ENCODE assay signal across 8 cellular contexts in genomic region chr17:64129515-64129764, GRCh38. TPM values are rescaled to one million over a fixed set of nuclear protein-coding genes. Genes with fewer than 3 reads are reported as not detected.
DNase-seq lines count a peak whose midpoint lies in the region; ATAC-seq, FAIRE-seq and TF ChIP-seq lines count a peak whose summit lies in the region.

No MANE protein-coding gene starts in this region.

- peaks cover 23 to 48% (median 36%) of the 10 kb centered on the region in 10 experiments for H3K4me1 ChIP-seq in BLaER1 treated with 17β-estradiol and CSF1 and Interleukin-3, amounts not matched to agents 10 nM and 100 nM
- H3K4me1 ChIP-seq in K562 (replicated peaks in 1 of 2; ENCODE audit: control insufficient read depth in 2 of 2, insufficient read depth in 2 of 2, low read length in 2 of 2) (peaks cover 16 to 19% of the 10 kb centered on the region in 2 experiments; a peak in 4 of 5 replicates), mesodermal cell (ENCODE audit: control insufficient read depth, insufficient read depth, low read length, poor library complexity, severe bottlenecking) (no peaks in the 10 kb centered on the region)

- H3K9ac ChIP-seq in BLaER1 treated with 17β-estradiol and CSF1 and Interleukin-3, amounts not matched to agents 10 nM and 100 nM: peak overlapping the region; percentile 81 to 94 (median 89)
- peak overlapping the region; percentile 84 to 95 for H3K9ac ChIP-seq in K562 (ENCODE audit: insufficient read depth in 1 of 2, low read depth in 2 of 2, low read length in 2 of 2)

- in situ Hi-C loops in K562 (cut with MboI): no loop called here

- H3K79me2 ChIP-seq in K562 (ENCODE audit: control insufficient read depth, insufficient read depth, low read length): peaks cover 37% of the 10 kb centered on the region

- ATAC-seq in HG03045 (IDR thresholded peaks at IDR 0.05; ENCODE audit: unreplicated experiment) (peak; percentile 11), K562 (no peak), GM19467 (IDR thresholded peaks at IDR 0.05; ENCODE audit: unreplicated experiment) (no peak)

- BruUV-seq in K562 (replicated peaks; lab: Mats Ljungman, UMichigan): no TSS peak

- no peak for FAIRE-seq in K562 (lab: Jason Lieb, UNC)

- H3K36me3 ChIP-seq in BLaER1 treated with 17β-estradiol and CSF1 and Interleukin-3, amounts not matched to agents 10 nM and 100 nM: peaks cover 0 to 2% (median 0%) of the 10 kb centered on the region in 11 experiments; a peak in 1 of 22 replicates
- H3K36me3 ChIP-seq in K562 (ENCODE audit: control insufficient read depth, insufficient read depth, low read length) (no peaks in the 10 kb centered on the region), mesodermal cell (ENCODE audit: control insufficient read depth, insufficient read depth, low read length) (no peaks in the 10 kb centered on the region)

- peaks cover 8 to 46% (median 33%) of the 10 kb centered on the region in 11 experiments; a peak in 17 of 22 replicates for H4K20me1 ChIP-seq in BLaER1 treated with 17β-estradiol and CSF1 and Interleukin-3, amounts not matched to agents 10 nM and 100 nM
- no peaks in the 10 kb centered on the region for H4K20me1 ChIP-seq in K562 (replicated peaks; ENCODE audit: control insufficient read depth, insufficient read depth, low read length)

- POLR2A ChIA-PET in K562 (lab: Yijun Ruan, JAX): interaction anchor here (0.7 to 2.3 kb wide), 12 partner anchors 9 to 151 kb away, joined by 3 to 13 read pairs (median 4); no protein-coding TSS in a partner anchor

- peak overlapping the region; percentile 79 to 91 (median 87) for H3K4me3 ChIP-seq in BLaER1 treated with 17β-estradiol and CSF1 and Interleukin-3, amounts not matched to agents 10 nM and 100 nM
- peak overlapping the region; percentile 84 for H3K4me3 ChIP-seq in K562
- H3K4me3 ChIP-seq in mesodermal cell (ENCODE audit: extremely low read depth, insufficient read depth, low read length, poor library complexity, severe bottlenecking): peak overlapping the region; percentile 67

- TF ChIP-seq RAD21 in K562 (CRISPR knock-in tag; conservative IDR thresholded peaks at IDR 0.05 in 1 of 2, IDR thresholded peaks at IDR 0.05 in 1 of 2): no peak

- no peak for TF ChIP-seq POLR2A in K562 (conservative IDR thresholded peaks at IDR 0.05)

- peak overlapping the region; percentile 86 to 100 (median 97) for H3K4me2 ChIP-seq in BLaER1 treated with 17β-estradiol and CSF1 and Interleukin-3, amounts not matched to agents 10 nM and 100 nM
- peak overlapping the region; percentile 93 for H3K4me2 ChIP-seq in K562 (ENCODE audit: insufficient read depth, low read length)

- WGBS in K562 (ENCODE audit: insufficient coverage, low coverage, missing lambda C conversion rate): under 1% methylated on average over 17 of the region's 31 CpGs
- 0% methylated on average over 27 of the region's 31 CpGs for WGBS in mesodermal cell (ENCODE audit: insufficient coverage in 2 of 2), 2 experiments

- TF ChIP-seq CTCF in K562 (IDR thresholded peaks at IDR 0.05 in 2 of 3, conservative IDR thresholded peaks at IDR 0.05 in 1 of 3; ENCODE audit: insufficient read depth in 2 of 3, low read depth in 1 of 3, low read length in 3 of 3): no peak

- intact Hi-C loops in K562 (cut with micrococcal nuclease): no loop called here

- H3K27ac ChIP-seq in BLaER1 treated with 17β-estradiol and CSF1 and Interleukin-3, amounts not matched to agents 10 nM and 100 nM: peak overlapping the region; percentile 70 to 89 (median 78)
- H3K27ac ChIP-seq in K562 (ENCODE audit: extremely low read depth, low read depth, low read length) (peak overlapping the region; percentile 84), mesodermal cell (ENCODE audit: low read depth, low read length, severe bottlenecking) (peak overlapping the region; percentile 67)

- H3K27me3 ChIP-seq in BLaER1 treated with 17β-estradiol and CSF1 and Interleukin-3, amounts not matched to agents 10 nM and 100 nM: peaks cover 9 to 35% (median 26%) of the 10 kb centered on the region in 11 experiments; a peak in 21 of 22 replicates
- H3K27me3 ChIP-seq in K562 (ENCODE audit: control insufficient read depth in 2 of 2, insufficient read depth in 2 of 2, low read length in 2 of 2): no peaks in the 10 kb centered on the region

- CTCF ChIA-PET in K562 (lab: Yijun Ruan, JAX; ENCODE audit: low intra/inter-chr PET ratio): no interaction called here

- H3K9me1 ChIP-seq in K562 (ENCODE audit: control insufficient read depth, insufficient read depth, low read length): peaks cover 3% of the 10 kb centered on the region

- peak overlapping the region; percentile 73 for H2AFZ ChIP-seq in K562 (ENCODE audit: low read depth, low read length)

- peaks cover 0 to under 1% (median 0%) of the 10 kb centered on the region in 11 experiments; a peak in 2 of 22 replicates for H3K9me3 ChIP-seq in BLaER1 treated with 17β-estradiol and CSF1 and Interleukin-3, amounts not matched to agents 10 nM and 100 nM (replicated peaks in 1 of 11)
- no peaks in the 10 kb centered on the region for H3K9me3 ChIP-seq in K562 (replicated peaks; ENCODE audit: control insufficient read depth, insufficient read depth, low read depth, low read length)
- H3K9me3 ChIP-seq in mesodermal cell (ENCODE audit: control insufficient read depth, low read length): no peaks in the 10 kb centered on the region

- DNase-seq in K562 (ENCODE audit: extremely low read depth in 1 of 4, low spot score in 3 of 4) (no peak), NCI-H146 (lab: John Stamatoyannopoulos, UW) (no peak), occipital lobe (lab: John Stamatoyannopoulos, UW) (no peak)
- no peak for DNase-seq in stimulated activated CD4-positive, alpha-beta T cell treated with anti-CD3 and anti-CD28 coated beads, Interleukin-1b, Interleukin-23, amount 100 ng/mL, for 48 hours

- no peak for TF ChIP-seq EP300 in K562 (IDR thresholded peaks at IDR 0.05; ENCODE audit: low read length)

TF ChIP-seq in K562, 482 proteins besides CTCF, POLR2A, EP300 and RAD21 (continues in another document):
- TF ChIP-seq SRSF3 (IDR thresholded peaks at IDR 0.05; ENCODE audit: insufficient read depth, low read length) (0 out of 2 replicates have a peak, but pooled peaks have one; percentile 33), TGIF2 (CRISPR knock-in tag; IDR thresholded peaks at IDR 0.05) (peak; percentile 12; the same call in 1 of the 2 replicates), CSDE1 (IDR thresholded peaks at IDR 0.05) (no peak), PHF8 (IDR thresholded peaks at IDR 0.05; ENCODE audit: borderline replicate concordance, low read length) (no peak), NR1H2 (CRISPR knock-in tag; IDR thresholded peaks at IDR 0.05) (peak; percentile 22; the same call in 1 of the 2 replicates), DACH1 (IDR thresholded peaks at IDR 0.05; ENCODE audit: partially characterized antibody) (no peak), FOXA3 (CRISPR knock-in tag; conservative IDR thresholded peaks at IDR 0.05 in 1 of 2, IDR thresholded peaks at IDR 0.05 in 1 of 2) (0 out of 4 replicates have a peak, but pooled peaks of 1 of the 2 experiments have one; percentile 71)

RNA-seq across cellular contexts. Expression of gene ERN1, which starts 0.5 kb away (rescaled TPM):
- total RNA-seq in K562 (2011; cell fraction: chromatin; rRNA removed; ENCODE audit: low replicate concordance): 41.9 and 57.7 TPM in 2 replicates
- total RNA-seq in K562 (2011; cell fraction: nucleolus; rRNA removed): 29.5 and 31.2 TPM in 2 replicates
- total RNA-seq in K562 (2011; cell fraction: nucleoplasm; rRNA removed): 35.3 and 46.4 TPM in 2 replicates
- total RNA-seq in K562 (2014; rRNA removed) (7.9 and 10.2 TPM in 2 replicates), K562 (2014; rRNA removed; fragmentation: Illumina TruSeq; extraction: Trizol) (7.3 and 12.3 TPM in 2 replicates), K562 (2015; rRNA removed; fragmentation: Illumina TruSeq; extraction: Trizol) (5.4 TPM in 2 replicates), K562 (2021) (19.2 and 22.5 TPM in 2 replicates), occipital lobe (5.9 TPM)
- polyA plus RNA-seq in K562 (2011; rRNA removed) (9.1 and 11.3 TPM in 2 replicates), K562 (2014; fragmentation: Illumina TruSeq; extraction: Trizol) (6.6 and 8.2 TPM in 2 replicates), K562 (2014; fragmentation: Nextera tagmentation; extraction: Ambion mirVana) (1 to 10 TPM; 2.1 to 4.3 TPM), K562 (2014; rRNA removed) (7.0 and 8.6 TPM in 2 replicates)
- 3.3 and 5.2 TPM in 2 replicates for polyA plus RNA-seq in K562 (2011; cell fraction: cytosol; rRNA removed)
- 9.2 and 9.7 TPM in 2 replicates for polyA plus RNA-seq in K562 (2011; cell fraction: nucleus; rRNA removed)
- 5.1 and 14.2 TPM in 2 replicates for polyA plus RNA-seq in K562 (2012)
- 8.2 and 11.4 TPM in 2 replicates for polyA minus RNA-seq in K562 (2011; rRNA and poly(A)+ RNA removed)
- 4.9 and 5.2 TPM in 2 replicates for polyA minus RNA-seq in K562 (2011; cell fraction: cytosol; rRNA and poly(A)+ RNA removed)
- polyA minus RNA-seq in K562 (2011; cell fraction: nucleus; rRNA and poly(A)+ RNA removed): 8.3 and 12.1 TPM in 2 replicates
- polyA plus RNA-seq in mesodermal cell (2013, experiment 1 of 2): 4.1 TPM
- polyA plus RNA-seq in mesodermal cell (2013, experiment 2 of 2): 4.7 TPM
